Comparison of ENCODE assay signal across 1 cellular context in the genomic region with DNA sequence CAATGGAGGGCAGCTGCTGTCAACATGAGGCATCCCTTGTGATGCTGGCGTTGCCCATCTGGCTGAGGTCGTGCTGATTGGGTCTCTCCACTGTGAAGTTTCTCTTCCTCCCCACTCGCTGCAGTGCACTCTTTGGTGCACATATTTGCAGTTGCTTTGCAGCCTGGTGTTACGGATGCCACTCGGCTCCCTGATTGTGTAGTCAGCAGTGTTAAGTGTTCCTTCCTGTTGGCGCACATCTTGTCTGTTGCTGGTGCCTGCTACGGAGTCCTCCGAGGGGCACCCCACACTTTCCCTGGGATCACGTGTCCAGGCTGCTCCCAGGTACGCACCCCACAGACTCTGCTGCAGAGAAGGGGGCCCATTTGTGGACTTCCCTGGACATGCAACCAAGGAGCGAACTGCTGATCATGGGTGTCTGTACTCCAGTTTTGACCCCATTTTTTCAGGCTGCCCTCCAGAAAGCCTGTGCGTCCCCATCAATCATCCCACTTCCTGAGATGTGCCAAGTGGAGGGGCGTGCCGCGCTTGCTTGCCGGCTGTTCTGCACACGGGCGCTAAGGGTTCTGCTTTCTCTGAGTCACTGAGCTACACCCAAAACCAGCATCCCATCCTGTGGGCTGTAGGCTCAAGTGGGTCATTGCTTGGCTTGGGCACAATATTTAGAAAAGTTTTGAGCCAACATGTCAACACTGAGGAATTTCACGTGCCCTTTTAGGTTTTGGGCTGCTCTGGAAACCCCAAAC.
TF ChIP-seq lines count a peak whose summit lies in the region.

No MANE protein-coding gene starts in this region.

TF ChIP-seq in IMR-90, 13 proteins besides CTCF, POLR2A, EP300 and RAD21 (continued from another document):
- TF ChIP-seq, protein P1, sequence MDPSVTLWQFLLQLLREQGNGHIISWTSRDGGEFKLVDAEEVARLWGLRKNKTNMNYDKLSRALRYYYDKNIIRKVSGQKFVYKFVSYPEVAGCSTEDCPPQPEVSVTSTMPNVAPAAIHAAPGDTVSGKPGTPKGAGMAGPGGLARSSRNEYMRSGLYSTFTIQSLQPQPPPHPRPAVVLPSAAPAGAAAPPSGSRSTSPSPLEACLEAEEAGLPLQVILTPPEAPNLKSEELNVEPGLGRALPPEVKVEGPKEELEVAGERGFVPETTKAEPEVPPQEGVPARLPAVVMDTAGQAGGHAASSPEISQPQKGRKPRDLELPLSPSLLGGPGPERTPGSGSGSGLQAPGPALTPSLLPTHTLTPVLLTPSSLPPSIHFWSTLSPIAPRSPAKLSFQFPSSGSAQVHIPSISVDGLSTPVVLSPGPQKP (IDR thresholded peaks at IDR 0.05; ENCODE audit: borderline replicate concordance, low read depth, low read length), result no peak
- no peak for TF ChIP-seq BHLHE40 (IDR thresholded peaks at IDR 0.05; ENCODE audit: low read depth, low read length)
- no peak for TF ChIP-seq MAFK (IDR thresholded peaks at IDR 0.05; ENCODE audit: low read depth, low read length)
- no peak for TF ChIP-seq RCOR1 (IDR thresholded peaks at IDR 0.05; ENCODE audit: insufficient replicate concordance, low read length)
- TF ChIP-seq SMC3 (IDR thresholded peaks at IDR 0.05; ENCODE audit: low read depth, low read length), result no peak
- no peak for TF ChIP-seq USF2 (IDR thresholded peaks at IDR 0.05; ENCODE audit: low read depth, low read length)
- TF ChIP-seq MAZ (IDR thresholded peaks at IDR 0.05; ENCODE audit: borderline replicate concordance, low read depth, low read length), result no peak
- TF ChIP-seq CEBPB (IDR thresholded peaks at IDR 0.05; ENCODE audit: low read depth, low read length), result no peak
- no peak for TF ChIP-seq RFX5 (IDR thresholded peaks at IDR 0.05; ENCODE audit: low read depth, low read length)
- TF ChIP-seq CHD1 (IDR thresholded peaks at IDR 0.05; ENCODE audit: low read depth, low read length), result no peak
- TF ChIP-seq NFE2L2 (IDR thresholded peaks at IDR 0.05; ENCODE audit: low read depth, low read length), result no peak
- no peak for TF ChIP-seq FOS (IDR thresholded peaks at IDR 0.05; ENCODE audit: low read depth, low read length)
